In genomic region chr3:107523361-107524213, GRCh38 we compare ENCODE assay signal across 8 cellular contexts.
DNase-seq lines count a peak whose midpoint lies in the region; ATAC-seq and TF ChIP-seq lines count a peak whose summit lies in the region.

No MANE protein-coding gene starts in this region.

- H3K4me2 ChIP-seq in KMS-11, result peak overlapping the region; percentile 64

- H3K79me2 ChIP-seq in KMS-11 (ENCODE audit: insufficient read depth, low read depth), result peaks cover 29% of the 10 kb centered on the region

- H3K27me3 ChIP-seq in KMS-11 (ENCODE audit: insufficient read depth, low read depth), result no peaks in the 10 kb centered on the region

- H3K27ac ChIP-seq in KMS-11, result peak overlapping the region; percentile 80

- DNase-seq in T-helper 22 cell (ENCODE audit: low read depth), result peak; percentile 35
- peak; percentile 77 for DNase-seq in astrocyte of the hippocampus (ENCODE audit: low read depth, low spot score)
- DNase-seq in hypothalamus (lab: John Stamatoyannopoulos, UW), result peak in 47 of 51 donors; percentile 6 to 90 (median 60)
- DNase-seq in retina, result peak; percentile 89
- no peak for DNase-seq in HPDE6-E6E7 (ENCODE audit: extremely low spot score)

- no peak overlapping the region for H3K4me3 ChIP-seq in KMS-11 (IDR thresholded peaks at IDR 0.05; ENCODE audit: insufficient read depth, low read depth, low read length)

- H3K36me3 ChIP-seq in ES-I3 (ENCODE audit: insufficient read depth, low read length) (no peaks in the 10 kb centered on the region), KMS-11 (ENCODE audit: insufficient read depth) (no peaks in the 10 kb centered on the region)

- no peaks in the 10 kb centered on the region for H3K9me3 ChIP-seq in ES-I3 (ENCODE audit: control insufficient read depth, insufficient read depth, low read length)

- H3K9ac ChIP-seq in ES-I3 (ENCODE audit: low read depth, low read length) (peak overlapping the region; percentile 85), KMS-11 (peak overlapping the region; percentile 70)

- peaks cover 3% of the 10 kb centered on the region; the same call in 1 of the 2 replicates for H3K4me1 ChIP-seq in ES-I3 (ENCODE audit: insufficient read depth, low read length)
- peaks cover 21% of the 10 kb centered on the region for H3K4me1 ChIP-seq in KMS-11 (ENCODE audit: low read depth, poor library complexity, severe bottlenecking)

- H2AFZ ChIP-seq in KMS-11 (ENCODE audit: low read depth), result peak overlapping the region; percentile 72

- peak; percentile 27 for ATAC-seq in GM21825 (IDR thresholded peaks at IDR 0.05; ENCODE audit: unreplicated experiment)

- no peaks in the 10 kb centered on the region for H4K20me1 ChIP-seq in KMS-11 (ENCODE audit: insufficient read depth)

- no peak for TF ChIP-seq CTCF in KMS-11 (conservative IDR thresholded peaks at IDR 0.05; ENCODE audit: low read depth, low read length)
